In genomic region chr7:105352922-105353668, GRCh38 we compare ENCODE assay signal across 10 cellular contexts. TPM values are rescaled to one million over a fixed set of nuclear protein-coding genes. Genes with fewer than 3 reads are reported as not detected.
DNase-seq lines count a peak whose midpoint lies in the region.
"Had no signal": no experiment of that assay in that cellular context is flagged by ENCODE, and none has a peak within 500 bp of the region (broad histone marks: within the 10 kb centered on the region; RNA-seq: fewer than 3 reads in every experiment).

No MANE protein-coding gene starts in this region.

- H3K9me3 ChIP-seq in SJCRH30 (replicated peaks): no peaks in the 10 kb centered on the region

- DNase-seq in ELR (ENCODE audit: low read depth) (peak; percentile 42), SJCRH30 (no peak), epithelial cell of prostate (ENCODE audit: low read depth, low spot score) (no peak), DMS79 treated with DMSO at 0.1 percent for 48 hours (lab: John Stamatoyannopoulos, UW) (no peak), NCI-H510A (lab: John Stamatoyannopoulos, UW) (no peak), hippocampal formation (lab: John Stamatoyannopoulos, UW) (no peak), NCI-H1105 treated with DMSO at 0.1 percent for 48 hours (lab: John Stamatoyannopoulos, UW) (no peak)
- DNase-seq: DMS153, NCI-H2081 had no signal

- H3K27ac ChIP-seq in SJCRH30 (peak overlapping the region; percentile 38), epithelial cell of prostate (peak overlapping the region; percentile 69), skin epidermis (peak overlapping the region in 13 of 21 experiments; percentile 32 to 82 (median 61))

- H3K36me3 ChIP-seq in SJCRH30: no peaks in the 10 kb centered on the region

- H3K4me3 ChIP-seq in SJCRH30: no peak overlapping the region
- no peak overlapping the region for H3K4me3 ChIP-seq in skin epidermis

- no peaks in the 10 kb centered on the region for H3K27me3 ChIP-seq in SJCRH30

- peaks cover 34% of the 10 kb centered on the region for H3K4me1 ChIP-seq in SJCRH30

RNA-seq across cellular contexts. Expression of gene SRPK2, which starts 35.6 kb away (rescaled TPM):
- 62.2 and 69.7 TPM in 2 replicates for total RNA-seq in SJCRH30 (2014; rRNA removed; shearing (Covaris generic))
